Comparison of ENCODE assay signal across 11 cellular contexts in the genomic region with DNA sequence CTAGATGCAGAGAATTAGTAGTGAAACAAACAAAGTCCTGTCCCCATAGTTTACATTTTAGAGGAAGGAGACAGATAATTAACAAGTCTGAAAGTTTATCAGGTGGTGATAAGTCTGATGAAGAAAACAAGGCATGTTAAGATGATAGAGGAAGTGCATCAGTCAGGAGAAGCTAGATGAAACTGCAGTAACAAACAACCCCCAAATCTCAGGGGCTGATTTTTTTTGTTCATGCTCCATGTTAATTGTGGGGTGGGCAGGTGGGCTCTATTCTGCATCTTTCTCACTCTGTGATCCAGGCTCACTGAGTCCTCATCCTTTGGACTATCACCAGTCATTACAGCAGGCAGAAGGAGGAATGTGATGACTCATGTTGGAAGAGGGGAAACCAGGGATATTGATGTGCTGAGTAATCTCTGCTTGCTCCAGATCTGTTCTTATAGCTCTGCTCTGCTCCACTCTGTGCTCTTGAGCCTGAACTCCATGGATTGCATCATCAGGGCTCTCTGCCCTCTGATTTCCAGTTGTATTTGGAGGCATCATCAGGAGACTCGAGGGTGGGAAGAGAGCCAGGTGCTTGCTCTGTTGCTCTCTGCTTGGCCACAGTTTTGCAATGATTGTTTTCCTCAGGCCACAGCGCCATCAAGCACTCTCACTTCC.
A peak's percentile ranks its signal among the peaks of the same experiment; 100 is the strongest.
DNase-seq lines count a peak whose midpoint lies in the region; ATAC-seq and TF ChIP-seq lines count a peak whose summit lies in the region.
"Had no signal": no experiment of that assay in that cellular context is flagged by ENCODE, and none has a peak within 500 bp of the region (broad histone marks: within the 10 kb centered on the region; RNA-seq: fewer than 3 reads in every experiment).

No MANE protein-coding gene starts in this region.

- no peaks in the 10 kb centered on the region for H3K9me2 ChIP-seq in GM23248 (ENCODE audit: insufficient read depth)

- H3F3A ChIP-seq in GM23248 (ENCODE audit: insufficient read depth), result peaks cover 20% of the 10 kb centered on the region

- TF ChIP-seq CTCF in fibroblast of pulmonary artery (IDR thresholded peaks at IDR 0.05; ENCODE audit: low read length, missing control alignments) (no peak), retinal pigment epithelial cell (conservative IDR thresholded peaks at IDR 0.05; ENCODE audit: low read depth, low read length) (no peak)

- peaks cover 30% of the 10 kb centered on the region for H3K4me1 ChIP-seq in GM23248 (ENCODE audit: insufficient read depth)

- no peak overlapping the region for H2AFZ ChIP-seq in GM23248

- no peaks in the 10 kb centered on the region for H4K20me1 ChIP-seq in GM23248 (ENCODE audit: insufficient read depth)

- in situ Hi-C loops in GM23248 (cut with MboI), result no loop called here

- H3K27ac ChIP-seq in GM23248, result peak overlapping the region; percentile 51

- H3K4me3 ChIP-seq in GM23248 (no peak overlapping the region), fibroblast of pulmonary artery (replicated peaks; ENCODE audit: low read depth, low read length) (no peak overlapping the region), retinal pigment epithelial cell (ENCODE audit: low read length) (no peak overlapping the region)
- H3K4me3 ChIP-seq: smooth muscle cell had no signal

- H3K4me2 ChIP-seq in GM23248 (ENCODE audit: unreplicated experiment), result no peak overlapping the region
- H3K4me2 ChIP-seq: smooth muscle cell had no signal

- peak; percentile 89 for ATAC-seq in SK-N-SH treated with all-trans-retinoic acid at 6 μM for 48 hours
- no peak for ATAC-seq in HG02885 (IDR thresholded peaks at IDR 0.05; ENCODE audit: poor library complexity, unreplicated experiment)

- peak; percentile 98 for DNase-seq in GM23248
- peak; percentile 99 for DNase-seq in fibroblast of pulmonary artery (ENCODE audit: low read depth)
- DNase-seq in retinal pigment epithelial cell (ENCODE audit: low read depth), result peak; percentile 70
- DNase-seq in cortex of kidney (lab: John Stamatoyannopoulos, UW), result no peak
- DNase-seq in DMS153 (lab: John Stamatoyannopoulos, UW), result no peak
- no peak for DNase-seq in activated gamma-delta T cell treated with Interleukin-2 at 50 U/mL for 16 hours
- DNase-seq: NCI-H1417 treated with DMSO at 0.1 percent for 48 hours; stimulated activated naive CD4-positive, alpha-beta T cell treated with Interleukin-2 at 50 U/mL for 16 hours had no signal

- H3K9me3 ChIP-seq in GM23248 (ENCODE audit: low read depth), result no peaks in the 10 kb centered on the region

- no peaks in the 10 kb centered on the region; the same call in 1 of the 2 replicates for H3K27me3 ChIP-seq in GM23248 (replicated peaks; ENCODE audit: insufficient read depth)

- no peaks in the 10 kb centered on the region for H3K79me2 ChIP-seq in GM23248 (ENCODE audit: insufficient read depth)

- WGBS in GM23248 (ENCODE audit: low coverage in 1 of 2, low lambda C conversion rate in 2 of 2, missing lambda C conversion rate in 2 of 2), 2 experiments, result 38 to 42% methylated on average over 2 of the region's 2 CpGs

- no peak overlapping the region for H3K9ac ChIP-seq in GM23248

- no peaks in the 10 kb centered on the region for H3K36me3 ChIP-seq in GM23248 (ENCODE audit: low read depth)

TF ChIP-seq in SK-N-SH treated with all-trans-retinoic acid at 6 μM for 48 hours, 23 proteins besides CTCF, POLR2A, EP300 and RAD21 (continues in another document):
- TF ChIP-seq BACH2 (CRISPR knock-in tag; IDR thresholded peaks at IDR 0.05; ENCODE audit: borderline replicate concordance) (no peak), SNAI2 (CRISPR knock-in tag; IDR thresholded peaks at IDR 0.05) (no peak), GLIS3 (CRISPR knock-in tag; IDR thresholded peaks at IDR 0.05) (no peak), RARB (CRISPR knock-in tag; IDR thresholded peaks at IDR 0.05) (no peak), TOX (CRISPR knock-in tag; IDR thresholded peaks at IDR 0.05; ENCODE audit: borderline replicate concordance) (no peak), ZNF8 (CRISPR knock-in tag; IDR thresholded peaks at IDR 0.05) (no peak), ZC3H10 (CRISPR knock-in tag; IDR thresholded peaks at IDR 0.05) (no peak), TCF4 (CRISPR knock-in tag; IDR thresholded peaks at IDR 0.05; ENCODE audit: borderline replicate concordance) (no peak), ZFP3 (CRISPR knock-in tag; IDR thresholded peaks at IDR 0.05) (no peak), PPARA (CRISPR knock-in tag; IDR thresholded peaks at IDR 0.05; ENCODE audit: borderline replicate concordance) (no peak), CSDC2 (CRISPR knock-in tag; IDR thresholded peaks at IDR 0.05) (no peak), ARNTL (CRISPR knock-in tag; IDR thresholded peaks at IDR 0.05; ENCODE audit: borderline replicate concordance, low read depth) (no peak), ZFP30 (CRISPR knock-in tag; IDR thresholded peaks at IDR 0.05) (no peak), ISL1 (CRISPR knock-in tag; IDR thresholded peaks at IDR 0.05) (no peak), ZNF70 (CRISPR knock-in tag; IDR thresholded peaks at IDR 0.05) (no peak)
- TF ChIP-seq, protein P1, sequence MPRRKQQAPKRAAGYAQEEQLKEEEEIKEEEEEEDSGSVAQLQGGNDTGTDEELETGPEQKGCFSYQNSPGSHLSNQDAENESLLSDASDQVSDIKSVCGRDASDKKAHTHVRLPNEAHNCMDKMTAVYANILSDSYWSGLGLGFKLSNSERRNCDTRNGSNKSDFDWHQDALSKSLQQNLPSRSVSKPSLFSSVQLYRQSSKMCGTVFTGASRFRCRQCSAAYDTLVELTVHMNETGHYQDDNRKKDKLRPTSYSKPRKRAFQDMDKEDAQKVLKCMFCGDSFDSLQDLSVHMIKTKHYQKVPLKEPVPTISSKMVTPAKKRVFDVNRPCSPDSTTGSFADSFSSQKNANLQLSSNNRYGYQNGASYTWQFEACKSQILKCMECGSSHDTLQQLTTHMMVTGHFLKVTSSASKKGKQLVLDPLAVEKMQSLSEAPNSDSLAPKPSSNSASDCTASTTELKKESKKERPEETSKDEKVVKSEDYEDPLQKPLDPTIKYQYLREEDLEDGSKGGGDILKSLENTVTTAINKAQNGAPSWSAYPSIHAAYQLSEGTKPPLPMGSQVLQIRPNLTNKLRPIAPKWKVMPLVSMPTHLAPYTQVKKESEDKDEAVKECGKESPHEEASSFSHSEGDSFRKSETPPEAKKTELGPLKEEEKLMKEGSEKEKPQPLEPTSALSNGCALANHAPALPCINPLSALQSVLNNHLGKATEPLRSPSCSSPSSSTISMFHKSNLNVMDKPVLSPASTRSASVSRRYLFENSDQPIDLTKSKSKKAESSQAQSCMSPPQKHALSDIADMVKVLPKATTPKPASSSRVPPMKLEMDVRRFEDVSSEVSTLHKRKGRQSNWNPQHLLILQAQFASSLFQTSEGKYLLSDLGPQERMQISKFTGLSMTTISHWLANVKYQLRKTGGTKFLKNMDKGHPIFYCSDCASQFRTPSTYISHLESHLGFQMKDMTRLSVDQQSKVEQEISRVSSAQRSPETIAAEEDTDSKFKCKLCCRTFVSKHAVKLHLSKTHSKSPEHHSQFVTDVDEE (CRISPR knock-in tag; IDR thresholded peaks at IDR 0.05), result no peak
- TF ChIP-seq, protein P2, sequence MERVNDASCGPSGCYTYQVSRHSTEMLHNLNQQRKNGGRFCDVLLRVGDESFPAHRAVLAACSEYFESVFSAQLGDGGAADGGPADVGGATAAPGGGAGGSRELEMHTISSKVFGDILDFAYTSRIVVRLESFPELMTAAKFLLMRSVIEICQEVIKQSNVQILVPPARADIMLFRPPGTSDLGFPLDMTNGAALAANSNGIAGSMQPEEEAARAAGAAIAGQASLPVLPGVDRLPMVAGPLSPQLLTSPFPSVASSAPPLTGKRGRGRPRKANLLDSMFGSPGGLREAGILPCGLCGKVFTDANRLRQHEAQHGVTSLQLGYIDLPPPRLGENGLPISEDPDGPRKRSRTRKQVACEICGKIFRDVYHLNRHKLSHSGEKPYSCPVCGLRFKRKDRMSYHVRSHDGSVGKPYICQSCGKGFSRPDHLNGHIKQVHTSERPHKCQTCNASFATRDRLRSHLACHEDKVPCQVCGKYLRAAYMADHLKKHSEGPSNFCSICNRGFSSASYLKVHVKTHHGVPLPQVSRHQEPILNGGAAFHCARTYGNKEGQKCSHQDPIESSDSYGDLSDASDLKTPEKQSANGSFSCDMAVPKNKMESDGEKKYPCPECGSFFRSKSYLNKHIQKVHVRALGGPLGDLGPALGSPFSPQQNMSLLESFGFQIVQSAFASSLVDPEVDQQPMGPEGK (CRISPR knock-in tag; IDR thresholded peaks at IDR 0.05; ENCODE audit: borderline replicate concordance), result no peak
- TF ChIP-seq, protein P3, sequence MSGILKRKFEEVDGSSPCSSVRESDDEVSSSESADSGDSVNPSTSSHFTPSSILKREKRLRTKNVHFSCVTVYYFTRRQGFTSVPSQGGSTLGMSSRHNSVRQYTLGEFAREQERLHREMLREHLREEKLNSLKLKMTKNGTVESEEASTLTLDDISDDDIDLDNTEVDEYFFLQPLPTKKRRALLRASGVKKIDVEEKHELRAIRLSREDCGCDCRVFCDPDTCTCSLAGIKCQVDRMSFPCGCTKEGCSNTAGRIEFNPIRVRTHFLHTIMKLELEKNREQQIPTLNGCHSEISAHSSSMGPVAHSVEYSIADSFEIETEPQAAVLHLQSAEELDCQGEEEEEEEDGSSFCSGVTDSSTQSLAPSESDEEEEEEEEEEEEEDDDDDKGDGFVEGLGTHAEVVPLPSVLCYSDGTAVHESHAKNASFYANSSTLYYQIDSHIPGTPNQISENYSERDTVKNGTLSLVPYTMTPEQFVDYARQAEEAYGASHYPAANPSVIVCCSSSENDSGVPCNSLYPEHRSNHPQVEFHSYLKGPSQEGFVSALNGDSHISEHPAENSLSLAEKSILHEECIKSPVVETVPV (CRISPR knock-in tag; IDR thresholded peaks at IDR 0.05), result no peak
- TF ChIP-seq, protein P4, sequence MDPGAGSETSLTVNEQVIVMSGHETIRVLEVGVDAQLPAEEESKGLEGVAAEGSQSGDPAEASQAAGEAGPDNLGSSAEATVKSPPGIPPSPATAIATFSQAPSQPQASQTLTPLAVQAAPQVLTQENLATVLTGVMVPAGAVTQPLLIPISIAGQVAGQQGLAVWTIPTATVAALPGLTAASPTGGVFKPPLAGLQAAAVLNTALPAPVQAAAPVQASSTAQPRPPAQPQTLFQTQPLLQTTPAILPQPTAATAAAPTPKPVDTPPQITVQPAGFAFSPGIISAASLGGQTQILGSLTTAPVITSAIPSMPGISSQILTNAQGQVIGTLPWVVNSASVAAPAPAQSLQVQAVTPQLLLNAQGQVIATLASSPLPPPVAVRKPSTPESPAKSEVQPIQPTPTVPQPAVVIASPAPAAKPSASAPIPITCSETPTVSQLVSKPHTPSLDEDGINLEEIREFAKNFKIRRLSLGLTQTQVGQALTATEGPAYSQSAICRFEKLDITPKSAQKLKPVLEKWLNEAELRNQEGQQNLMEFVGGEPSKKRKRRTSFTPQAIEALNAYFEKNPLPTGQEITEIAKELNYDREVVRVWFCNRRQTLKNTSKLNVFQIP (CRISPR knock-in tag; IDR thresholded peaks at IDR 0.05; ENCODE audit: borderline replicate concordance, low read depth), result no peak

Comparison
In these comparisons a context has a peak if more than half of its experiments do, and no peak if none do; other contexts are left out.
1. DNase-seq: peak in GM23248 (single experiment), fibroblast of pulmonary artery (single experiment) and retinal pigment epithelial cell (single experiment); none in cortex of kidney (single experiment), DMS153 (single experiment) and activated gamma-delta T cell treated with Interleukin-2 at 50 U/mL for 16 hours (single experiment).